In genomic region chr3:158743280-158743663, GRCh38 we compare ENCODE assay signal across 25 cellular contexts. TPM values are rescaled to one million over a fixed set of nuclear protein-coding genes. Genes with fewer than 3 reads are reported as not detected.
"Had no signal": no experiment of that assay in that cellular context is flagged by ENCODE, and none has a peak within 500 bp of the region (broad histone marks: within the 10 kb centered on the region; RNA-seq: fewer than 3 reads in every experiment).

No MANE protein-coding gene starts in this region.

- H3K9ac ChIP-seq: neural progenitor cell, parathyroid adenoma had no signal

- H3K36me3 ChIP-seq: neural progenitor cell, thyroid gland had no signal

- H3K79me2 ChIP-seq: parathyroid adenoma had no signal

- H3K27ac ChIP-seq: colonic mucosa, left lung, neural progenitor cell, parathyroid adenoma, stomach, thyroid gland had no signal

- H3K27me3 ChIP-seq: colonic mucosa, esophagus squamous epithelium, heart right ventricle, left lung, neural progenitor cell, stomach, thyroid gland had no signal

- H3K4me1 ChIP-seq: colonic mucosa, neural progenitor cell, parathyroid adenoma, thyroid gland had no signal

- ATAC-seq: left cardiac atrium; left lung; naive thymus-derived CD4-positive, alpha-beta T cell; sciatic nerve had no signal

- H3K9me3 ChIP-seq: colonic mucosa, esophagus squamous epithelium, heart right ventricle, left lung, stomach, thyroid gland had no signal

- H3K4me3 ChIP-seq: colonic mucosa, esophagus squamous epithelium, heart right ventricle, left lung, neural progenitor cell, smooth muscle cell, stomach, thyroid gland had no signal

- DNase-seq: colonic mucosa; effector CD8-positive, alpha-beta T cell; endodermal cell; esophagus squamous epithelium; foreskin melanocyte; glutamatergic neuron; heart right ventricle; hippocampal formation; left cardiac atrium; left lung; mesenchymal stem cell; midbrain; naive thymus-derived CD4-positive, alpha-beta T cell; stimulated activated CD4-positive, alpha-beta T cell treated with anti-CD3 and anti-CD28 coated beads, Interleukin-12 subunit alpha, Interleukin-12 subunit beta, amount 100 ng/mL, for 4 hours; stimulated activated CD4-positive, alpha-beta T cell treated with anti-CD3 and anti-CD28 coated beads, Interleukin-1b, Interleukin-23, amount 100 ng/mL, for 48 hours; stimulated activated CD4-positive, alpha-beta T cell treated with anti-CD3 and anti-CD28 coated beads, Interleukin-4, amount 100 ng/mL, for 1 hour; stimulated activated CD8-positive, alpha-beta memory T cell treated with anti-CD3 and anti-CD28 coated beads, Interleukin-4, amount 100 ng/mL, for 48 hours; stimulated activated naive CD4-positive, alpha-beta T cell treated with Interleukin-2 at 50 U/mL for 16 hours; stomach; thyroid gland; trophoblast cell had no signal

- H2AFZ ChIP-seq: neural progenitor cell, parathyroid adenoma had no signal

- H3K4me2 ChIP-seq: neural progenitor cell, smooth muscle cell had no signal

RNA-seq across cellular contexts. Expression of gene RARRES1, which starts 11.0 kb away (rescaled TPM):
- total RNA-seq: naive thymus-derived CD4-positive, alpha-beta T cell had no signal
